ENCODE assay signal across 31 cellular contexts in the genomic region with DNA sequence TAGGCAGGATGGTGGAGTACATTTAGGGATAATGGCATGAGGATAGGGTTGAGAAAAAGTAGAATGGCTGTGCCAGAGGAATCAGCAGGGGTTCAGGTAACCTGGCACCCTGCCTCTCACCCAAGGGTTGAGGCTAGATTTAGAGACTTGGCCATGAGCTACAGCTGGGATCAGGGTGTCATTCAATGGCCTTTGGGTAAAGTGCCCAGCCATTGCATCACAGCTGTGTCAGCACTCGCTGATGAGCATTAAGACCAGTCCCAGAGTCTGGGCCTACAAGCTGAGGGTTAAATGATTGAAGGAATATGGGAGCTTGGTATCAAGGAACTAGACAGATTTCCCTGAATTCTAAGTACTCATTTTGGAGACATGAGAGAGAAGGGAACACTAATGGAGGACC.
"Had no signal": no experiment of that assay in that cellular context is flagged by ENCODE, and none has a peak within 500 bp of the region (broad histone marks: within the 10 kb centered on the region; RNA-seq: fewer than 3 reads in every experiment).

No MANE protein-coding gene starts in this region.

- DNase-seq: activated effector memory CD4-positive, alpha-beta T cell treated with anti-CD3 and anti-CD28 coated beads, Interleukin-2, amount 50 U/mL, for 16 hours; activated effector memory CD4-positive, alpha-beta T cell treated with Interleukin-2 at 50 U/mL for 16 hours; activated gamma-delta T cell; activated gamma-delta T cell treated with Interleukin-2 at 50 U/mL for 16 hours; activated naive CD4-positive, alpha-beta T cell; activated naive CD4-positive, alpha-beta T cell treated with anti-CD3 and anti-CD28 coated beads for 36 hours; activated naive CD4-positive, alpha-beta T cell treated with anti-CD3 and anti-CD28 coated beads, Interleukin-2, amount 10 ng/mL, durations not matched to agents 7 days and 5 days; activated naive CD4-positive, alpha-beta T cell treated with anti-CD3 and anti-CD28 coated beads, Interleukin-2, amount 50 U/mL, for 16 hours; activated naive CD4-positive, alpha-beta T cell treated with Interleukin-2 at 50 U/mL for 16 hours; activated naive CD8-positive, alpha-beta T cell treated with anti-CD3 and anti-CD28 coated beads for 36 hours; activated naive CD8-positive, alpha-beta T cell treated with anti-CD3 and anti-CD28 coated beads, Interleukin-2, amount 10 ng/mL, durations not matched to agents 7 days and 5 days; activated naive CD8-positive, alpha-beta T cell treated with anti-CD3 and anti-CD28 coated beads, Interleukin-2, amount 50 U/mL, for 24 hours; activated T-cell treated with anti-CD3 and anti-CD28 coated beads, Interleukin-2, amount 50 U/mL, for 1 hour; activated T-cell treated with anti-CD3 and anti-CD28 coated beads, Interleukin-2, amount 50 U/mL, for 24 hours; activated T-cell treated with anti-CD3 and anti-CD28 coated beads, Interleukin-2, amount 50 U/mL, for 4 hours; activated T-cell treated with anti-CD3 and anti-CD28 coated beads, Interleukin-2, amount 50 U/mL, for 48 hours; activated T-cell treated with anti-CD3 and anti-CD28 coated beads, Interleukin-2, amount 50 U/mL, for 72 hours; adrenal gland; amniotic stem cell; amygdala; anterior cingulate cortex; aorta; body of pancreas; brain microvascular endothelial cell; caudate nucleus; central memory CD4-positive, alpha-beta T cell; cerebellar nuclear complex had no signal

- H3K4me3 ChIP-seq: adrenal gland, ascending aorta, body of pancreas, breast epithelium, cardiac muscle cell had no signal

- FAIRE-seq: astrocyte had no signal

- H3K27me3 ChIP-seq: adrenal gland, ascending aorta, body of pancreas, brain microvascular endothelial cell, breast epithelium, cardiac muscle cell had no signal

- H3K36me3 ChIP-seq: adrenal gland, ascending aorta, brain microvascular endothelial cell, breast epithelium, cardiac muscle cell had no signal
